34 cellular contexts compared by ENCODE assay signal in genomic region chr2:141639809-141640208, GRCh38.
"Had no signal": no experiment of that assay in that cellular context is flagged by ENCODE, and none has a peak within 500 bp of the region (broad histone marks: within the 10 kb centered on the region; RNA-seq: fewer than 3 reads in every experiment).

No MANE protein-coding gene starts in this region.

- DNase-seq: activated B cell treated with CpG ODN at 0.5 μM for 24 hours; activated CD4-positive, alpha-beta memory T cell treated with anti-CD3 and anti-CD28 coated beads for 36 hours; activated CD4-positive, alpha-beta T cell treated with anti-CD3 and anti-CD28 coated beads for 4 hours; activated CD4-positive, alpha-beta T cell treated with anti-CD3 and anti-CD28 coated beads, Interleukin-2, amount 10 ng/mL, durations not matched to agents 24 days and 14 days; activated CD4-positive, alpha-beta T cell treated with anti-CD3 and anti-CD28 coated beads, Interleukin-2, amount 50 U/mL, for 1 hour; activated CD4-positive, alpha-beta T cell treated with anti-CD3 and anti-CD28 coated beads, Interleukin-2, amount 50 U/mL, for 4 hours; activated CD4-positive, CD25-positive, alpha-beta regulatory T cell treated with anti-CD3 and anti-CD28 coated beads, Interleukin-2, amount 50 U/mL, for 72 hours; activated CD8-positive, alpha-beta memory T cell treated with anti-CD3 and anti-CD28 coated beads, Interleukin-2, amount 50 U/mL, for 4 hours; activated CD8-positive, alpha-beta T cell treated with anti-CD3 and anti-CD28 coated beads for 36 hours; activated effector memory CD4-positive, alpha-beta T cell treated with anti-CD3 and anti-CD28 coated beads, Interleukin-2, amount 50 U/mL, for 16 hours; activated gamma-delta T cell treated with Interleukin-2 at 50 U/mL for 16 hours; activated naive CD4-positive, alpha-beta T cell; activated naive CD4-positive, alpha-beta T cell treated with anti-CD3 and anti-CD28 coated beads for 36 hours; activated naive CD4-positive, alpha-beta T cell treated with anti-CD3 and anti-CD28 coated beads, Interleukin-2, amount 50 U/mL, for 16 hours; activated naive CD8-positive, alpha-beta T cell treated with anti-CD3 and anti-CD28 coated beads for 36 hours; activated T-cell treated with anti-CD3 and anti-CD28 coated beads for 4 hours; activated T-cell treated with anti-CD3 and anti-CD28 coated beads, Interleukin-2, amount 50 U/mL, for 1 hour; activated T-cell treated with anti-CD3 and anti-CD28 coated beads, Interleukin-2, amount 50 U/mL, for 4 hours; activated T-cell treated with anti-CD3 and anti-CD28 coated beads, Interleukin-2, amount 50 U/mL, for 72 hours; adrenal gland; amniotic stem cell; aorta; body of pancreas; brain microvascular endothelial cell; central memory CD4-positive, alpha-beta T cell; T-helper 1 cell; T-helper 2 cell; T-helper 9 cell had no signal

- H3K36me3 ChIP-seq: adrenal gland, brain microvascular endothelial cell, breast epithelium had no signal

- H3K27ac ChIP-seq: adrenal gland, body of pancreas, brain microvascular endothelial cell, breast epithelium, VCaP had no signal

- H3K9me3 ChIP-seq: adrenal gland, body of pancreas, breast epithelium had no signal

- H3K27me3 ChIP-seq: adrenal gland, body of pancreas, brain microvascular endothelial cell, breast epithelium had no signal

- H3K4me1 ChIP-seq: adrenal gland, body of pancreas, breast epithelium had no signal

- ATAC-seq: activated CD8-positive, alpha-beta T cell treated with anti-CD3 and anti-CD28 coated beads for 36 hours; activated naive CD4-positive, alpha-beta T cell treated with anti-CD3 and anti-CD28 coated beads, Interleukin-2, amount 50 U/mL, for 72 hours; activated T-cell treated with anti-CD3 and anti-CD28 coated beads, Interleukin-2, amount 50 U/mL, for 4 hours; activated T-cell treated with anti-CD3 and anti-CD28 coated beads, Interleukin-2, amount 50 U/mL, for 72 hours; activated T-helper 17 cell treated with anti-CD3 and anti-CD28 coated beads, Interleukin-2, amount 50 U/mL, for 72 hours; body of pancreas had no signal

- H3K4me3 ChIP-seq: adrenal gland, body of pancreas, breast epithelium had no signal

- FAIRE-seq: astrocyte, TTC549 had no signal
